In the genomic region with DNA sequence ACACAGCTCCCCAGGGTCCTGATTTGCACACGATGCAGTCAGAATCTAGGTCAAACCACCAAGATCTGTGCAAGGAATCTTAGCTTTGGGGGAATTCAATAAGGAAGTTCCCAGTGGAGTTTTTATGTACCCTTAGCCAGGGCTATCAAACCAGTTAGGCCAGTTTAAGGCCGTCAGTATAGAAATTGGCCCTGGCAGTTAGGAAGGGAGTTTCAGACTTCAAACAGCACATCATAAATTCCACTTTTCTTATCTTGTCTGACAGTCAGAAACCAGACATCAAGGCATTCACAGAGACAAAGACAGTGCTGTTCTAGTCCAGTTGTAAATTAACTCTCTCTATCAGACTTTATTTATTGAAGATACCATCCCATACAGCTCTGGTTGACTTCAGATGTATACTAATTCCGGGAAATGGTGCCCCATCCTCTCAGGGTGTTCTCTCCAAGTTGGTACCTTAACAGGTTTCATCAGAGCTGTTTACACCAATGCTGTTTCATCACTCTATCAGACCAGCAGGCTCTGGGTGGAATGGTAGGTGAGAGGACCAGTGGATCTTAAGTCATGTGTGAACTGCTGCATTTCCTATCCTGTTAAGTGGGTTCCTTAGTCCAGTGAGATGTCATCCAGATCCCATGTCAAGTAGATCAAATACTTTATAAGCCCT, we compare ENCODE assay signal across 16 cellular contexts.
DNase-seq lines count a peak whose midpoint lies in the region; ATAC-seq and TF ChIP-seq lines count a peak whose summit lies in the region.
"Had no signal": no experiment of that assay in that cellular context is flagged by ENCODE, and none has a peak within 500 bp of the region (broad histone marks: within the 10 kb centered on the region; RNA-seq: fewer than 3 reads in every experiment).

No MANE protein-coding gene starts in this region.

- no peaks in the 10 kb centered on the region for H3K9me3 ChIP-seq in lower lobe of right lung
- no peaks in the 10 kb centered on the region for H3K9me3 ChIP-seq in upper lobe of right lung
- H3K9me3 ChIP-seq: left ventricle myocardium inferior, spleen, testis had no signal

- TF ChIP-seq CTCF in VCaP (conservative IDR thresholded peaks at IDR 0.05) (no peak), lower lobe of right lung (IDR thresholded peaks at IDR 0.05) (no peak), upper lobe of right lung (IDR thresholded peaks at IDR 0.05) (no peak)

- H3K27me3 ChIP-seq in lower lobe of right lung (ENCODE audit: low read depth) (no peaks in the 10 kb centered on the region), upper lobe of right lung (no peaks in the 10 kb centered on the region)
- H3K27me3 ChIP-seq: neural progenitor cell, spleen, testis had no signal

- peak; percentile 33 for DNase-seq in NCI-H345 (lab: John Stamatoyannopoulos, UW)
- no peak for DNase-seq in NCI-H345 treated with DMSO at 0.1 percent for 48 hours (lab: John Stamatoyannopoulos, UW; ENCODE audit: unreplicated experiment)
- DNase-seq in lower lobe of right lung = no peak
- DNase-seq in upper lobe of right lung = no peak
- DNase-seq in NCI-H2029 (lab: John Stamatoyannopoulos, UW) = no peak
- DNase-seq: activated CD4-positive, alpha-beta T cell treated with anti-CD3 and anti-CD28 coated beads, Interleukin-2, amount 50 U/mL, for 48 hours; endodermal cell; left ventricle myocardium inferior; NCI-H2171; spleen; testis had no signal

- intact Hi-C loops in lower lobe of right lung (cut with DNase I) (no loop called here), upper lobe of right lung (cut with DNase I) (no loop called here)

- H3K4me1 ChIP-seq in lower lobe of right lung (peaks cover 9% of the 10 kb centered on the region), upper lobe of right lung (no peaks in the 10 kb centered on the region)
- H3K4me1 ChIP-seq: left ventricle myocardium inferior, spleen, testis had no signal

- H3K4me3 ChIP-seq in lower lobe of right lung (no peak overlapping the region), upper lobe of right lung (no peak overlapping the region)
- H3K4me3 ChIP-seq: left ventricle myocardium inferior, neural progenitor cell, spleen, testis had no signal

- H3K27ac ChIP-seq in VCaP (peak overlapping the region; percentile 90), lower lobe of right lung (no peak overlapping the region), upper lobe of right lung (no peak overlapping the region)
- H3K27ac ChIP-seq: KMS-11, left ventricle myocardium inferior, neural progenitor cell, spleen, testis had no signal

- H3K36me3 ChIP-seq in lower lobe of right lung (no peaks in the 10 kb centered on the region), upper lobe of right lung (no peaks in the 10 kb centered on the region)
- H3K36me3 ChIP-seq: left ventricle myocardium inferior, neural progenitor cell, spleen had no signal

- ATAC-seq in lower lobe of right lung = peak; percentile 76 to 85
- peak; percentile 73 for ATAC-seq in upper lobe of right lung
- no peak for ATAC-seq in GM21515 (IDR thresholded peaks at IDR 0.05; ENCODE audit: unreplicated experiment)
- no peak for ATAC-seq in HG03469 (IDR thresholded peaks at IDR 0.05; ENCODE audit: unreplicated experiment)

Comparison
In these comparisons a context has a peak if more than half of its experiments do, and no peak if none do; other contexts are left out.
1. ATAC-seq: peak in lower lobe of right lung (2 of 2) and upper lobe of right lung (single experiment); none in GM21515 (single experiment) and HG03469 (single experiment).